Comparison of ENCODE assay signal across 10 cellular contexts in genomic region chr7:88095-88926, GRCh38.
DNase-seq lines count a peak whose midpoint lies in the region; ATAC-seq, FAIRE-seq and TF ChIP-seq lines count a peak whose summit lies in the region.
"Had no signal": no experiment of that assay in that cellular context is flagged by ENCODE, and none has a peak within 500 bp of the region (broad histone marks: within the 10 kb centered on the region; RNA-seq: fewer than 3 reads in every experiment).

No MANE protein-coding gene starts in this region.

- H3K9me3 ChIP-seq in Karpas-422 (ENCODE audit: low read length) (no peaks in the 10 kb centered on the region), neural progenitor cell (ENCODE audit: low read depth) (no peaks in the 10 kb centered on the region)

- H3K9me3 Mint-ChIP-seq in neural progenitor cell: no peaks in the 10 kb centered on the region

- no peaks in the 10 kb centered on the region for H3K79me2 ChIP-seq in Karpas-422 (ENCODE audit: low read length)
- no peaks in the 10 kb centered on the region for H3K79me2 ChIP-seq in neural progenitor cell (ENCODE audit: low read depth)

- no peaks in the 10 kb centered on the region for H4K20me1 ChIP-seq in Karpas-422 (ENCODE audit: insufficient read depth, low read depth, low read length)
- peaks cover 8% of the 10 kb centered on the region for H4K20me1 ChIP-seq in neural progenitor cell (ENCODE audit: low read depth)

- H2AFZ ChIP-seq in Karpas-422 (ENCODE audit: low read length) (no peak overlapping the region), neural progenitor cell (replicated peaks) (no peak overlapping the region)

- H3K36me3 ChIP-seq in Karpas-422 (ENCODE audit: insufficient read depth, low read length) (no peaks in the 10 kb centered on the region), neural progenitor cell (no peaks in the 10 kb centered on the region)

- no peak for DNase-seq in AG10803 (ENCODE audit: low read depth)
- peak; percentile 32 for DNase-seq in Karpas-422
- peak; percentile 53 for DNase-seq in ecto neural progenitor cell (ENCODE audit: low spot score)
- DNase-seq in neural progenitor cell (ENCODE audit: low spot score): peak; percentile 53
- DNase-seq in anterior cingulate cortex (lab: John Stamatoyannopoulos, UW): no peak
- no peak for DNase-seq in HTR-8/SVneo (ENCODE audit: insufficient read length, low spot score)
- DNase-seq: activated gamma-delta T cell treated with Interleukin-2 at 50 U/mL for 16 hours, NCI-H2081 treated with DMSO at 0.1 percent for 48 hours had no signal

- H3K9me2 ChIP-seq in Karpas-422 (replicated peaks; ENCODE audit: insufficient read depth, low read length): no peaks in the 10 kb centered on the region

- no peak overlapping the region for H3K9ac ChIP-seq in Karpas-422 (ENCODE audit: low read length)
- H3K9ac ChIP-seq in neural progenitor cell: no peak overlapping the region

- peaks cover 37% of the 10 kb centered on the region for H3F3A ChIP-seq in neural progenitor cell (ENCODE audit: low read depth)

- no peak overlapping the region for H3K4me3 Mint-ChIP-seq in neural progenitor cell

- no peak for ATAC-seq in GM18868 (IDR thresholded peaks at IDR 0.05; ENCODE audit: unreplicated experiment)
- ATAC-seq in GM21515 (IDR thresholded peaks at IDR 0.05; ENCODE audit: unreplicated experiment): no peak

- H3K27ac Mint-ChIP-seq in neural progenitor cell: peak overlapping the region; percentile 59

- no peak overlapping the region for H3K27ac ChIP-seq in Karpas-422 (ENCODE audit: low read length)
- no peak overlapping the region for H3K27ac ChIP-seq in neural progenitor cell

- H3K27me3 ChIP-seq in Karpas-422 (ENCODE audit: low read length): no peaks in the 10 kb centered on the region
- H3K27me3 ChIP-seq in neural progenitor cell: peaks cover 11% of the 10 kb centered on the region

- peaks cover 71% of the 10 kb centered on the region for H3K4me1 Mint-ChIP-seq in neural progenitor cell

- H3K4me3 ChIP-seq in AG10803 (ENCODE audit: low read length) (no peak overlapping the region), Karpas-422 (ENCODE audit: low read length) (no peak overlapping the region), neural progenitor cell (no peak overlapping the region)

- FAIRE-seq in HTR-8/SVneo (lab: Jason Lieb, UNC): no peak

- peaks cover under 1% of the 10 kb centered on the region for H3K36me3 Mint-ChIP-seq in neural progenitor cell

- H3K4me2 ChIP-seq in Karpas-422 (ENCODE audit: low read depth, low read length, poor library complexity, severe bottlenecking) (no peak overlapping the region), neural progenitor cell (no peak overlapping the region)

- H3K4me1 ChIP-seq in Karpas-422 (ENCODE audit: low read length) (no peaks in the 10 kb centered on the region; the same call in 1 of the 2 replicates), neural progenitor cell (peaks cover 39% of the 10 kb centered on the region)

- 0 out of 2 replicates have a peak, but pooled peaks have one; percentile 4 for TF ChIP-seq CTCF in AG10803 (conservative IDR thresholded peaks at IDR 0.05; ENCODE audit: low read length)
- TF ChIP-seq CTCF in neural progenitor cell (IDR thresholded peaks at IDR 0.05): peak; percentile 48

- H3K27me3 Mint-ChIP-seq in neural progenitor cell (ENCODE audit: insufficient read depth, low read depth): peaks cover 28% of the 10 kb centered on the region

Comparison
In these comparisons a context has a peak if more than half of its experiments do, and no peak if none do; other contexts are left out.
1. DNase-seq: peak in Karpas-422 (single experiment), ecto neural progenitor cell (single experiment) and neural progenitor cell (single experiment); none in AG10803 (single experiment), anterior cingulate cortex (0 of 58) and HTR-8/SVneo (single experiment).